8 cellular contexts compared by ENCODE assay signal in the genomic region with DNA sequence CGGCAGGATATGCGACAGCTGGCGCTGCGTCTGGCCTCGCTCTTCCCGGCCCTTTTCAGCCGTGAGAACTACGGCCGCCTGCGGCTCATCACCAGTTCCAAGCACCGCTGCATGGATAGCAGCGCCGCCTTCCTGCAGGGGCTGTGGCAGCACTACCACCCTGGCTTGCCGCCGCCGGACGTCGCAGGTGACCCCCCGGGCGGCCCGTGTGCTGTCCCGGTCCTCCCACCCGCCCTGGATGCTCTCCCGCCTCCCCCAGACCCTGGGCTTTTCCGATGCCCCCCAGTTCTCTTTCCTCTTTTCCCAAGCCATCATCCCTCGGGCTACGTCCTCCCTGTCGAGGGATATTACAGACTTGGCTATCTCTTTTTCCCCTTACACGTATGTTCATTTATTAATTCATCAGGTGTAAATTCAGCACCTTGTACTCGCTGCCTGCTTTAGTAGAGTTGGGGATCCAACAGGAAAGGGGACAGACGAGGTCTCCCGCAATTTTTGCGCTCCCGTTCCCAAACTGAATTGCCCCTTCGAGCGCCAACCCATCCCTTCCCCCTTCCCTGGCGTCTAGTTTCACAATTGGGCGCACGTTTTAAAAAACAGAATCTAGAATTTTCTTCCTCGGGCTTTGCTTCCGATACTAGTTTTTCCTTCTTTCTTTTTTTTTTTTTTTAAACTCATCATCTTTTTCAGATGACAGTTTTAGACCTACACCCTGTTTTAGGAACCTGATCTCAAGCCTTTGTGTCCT. TPM values are rescaled to one million over a fixed set of nuclear protein-coding genes. Genes with fewer than 3 reads are reported as not detected.
A peak's percentile ranks its signal among the peaks of the same experiment; 100 is the strongest.
DNase-seq lines count a peak whose midpoint lies in the region; ATAC-seq, FAIRE-seq and TF ChIP-seq lines count a peak whose summit lies in the region.

No MANE protein-coding gene starts in this region.

- no peaks in the 10 kb centered on the region for H3K9me2 ChIP-seq in SK-N-SH

- TF ChIP-seq CTCF in SK-N-SH (IDR thresholded peaks at IDR 0.05), result peak; percentile 59

- peak overlapping the region; percentile 83 for H2AFZ ChIP-seq in SK-N-SH (ENCODE audit: low read depth)

- H3K4me1 ChIP-seq in SK-N-SH (ENCODE audit: control insufficient read depth in 1 of 2, insufficient read depth in 2 of 2, low read depth in 1 of 2, low read length in 1 of 2), result peaks cover 0 to 17% of the 10 kb centered on the region in 2 experiments; a peak in 3 of 4 replicates

- peaks cover 17% of the 10 kb centered on the region; the same call in 1 of the 2 replicates for H4K20me1 ChIP-seq in SK-N-SH (ENCODE audit: insufficient read depth)

- peak overlapping the region; percentile 93 to 100 for H3K4me3 ChIP-seq in SK-N-SH (ENCODE audit: low read depth in 2 of 2, low read length in 1 of 2)

- H3K4me2 ChIP-seq in SK-N-SH, result peak overlapping the region; percentile 91

- no peaks in the 10 kb centered on the region for H3K9me3 ChIP-seq in SK-N-SH

- POLR2A ChIA-PET in SK-N-SH (lab: Yijun Ruan, JAX), result interaction anchor here (0.6 to 1.1 kb wide), 2 partner anchors 14 to 313 kb away, joined by 4 to 5 read pairs; a partner anchor contains a TSS

- ATAC-seq in GM21423 (IDR thresholded peaks at IDR 0.05; ENCODE audit: unreplicated experiment), result peak; percentile 51

- H3K36me3 ChIP-seq in SK-N-SH (replicated peaks in 1 of 2; ENCODE audit: control insufficient read depth in 1 of 2, insufficient read depth in 2 of 2, low read length in 1 of 2), result peaks cover 27 to 28% of the 10 kb centered on the region in 2 experiments

- TF ChIP-seq EP300 in SK-N-SH (IDR thresholded peaks at IDR 0.05; ENCODE audit: borderline replicate concordance in 1 of 2, low read depth in 1 of 2, low read length in 1 of 2), result no peak

- DNase-seq in EL (peak; percentile 68), HTR-8/SVneo (ENCODE audit: insufficient read length, low spot score) (peak; percentile 48), SK-N-SH (peak; percentile 82), hepatic stellate cell (ENCODE audit: low spot score) (peak; percentile 67), renal cortical epithelial cell (ENCODE audit: low read depth) (peak; percentile 36), SHP77 treated with DMSO at 0.1 percent for 48 hours (lab: John Stamatoyannopoulos, UW) (no peak)

- H3F3A ChIP-seq in SK-N-SH (replicated peaks; ENCODE audit: insufficient read depth), result peaks cover 1% of the 10 kb centered on the region

- WGBS in SK-N-SH (ENCODE audit: low lambda C conversion rate), result 3% methylated on average over 24 of the region's 41 CpGs

- FAIRE-seq in HTR-8/SVneo (lab: Jason Lieb, UNC), result no peak

- H3K9ac ChIP-seq in SK-N-SH, result peak overlapping the region; percentile 77

- H3K79me2 ChIP-seq in SK-N-SH (ENCODE audit: insufficient read depth), result peaks cover 48% of the 10 kb centered on the region

- no peaks in the 10 kb centered on the region for H3K27me3 ChIP-seq in SK-N-SH (ENCODE audit: insufficient read depth)

- H3K27ac ChIP-seq in SK-N-SH (ENCODE audit: low read depth in 2 of 2, low read length in 1 of 2) (peak overlapping the region; percentile 82 to 92), angular gyrus (ENCODE audit: low read depth, low read length) (peak overlapping the region; percentile 52)

- peak; percentile 53 for TF ChIP-seq RAD21 in SK-N-SH (IDR thresholded peaks at IDR 0.05; ENCODE audit: low read length)

- CTCF ChIA-PET in SK-N-SH (lab: Yijun Ruan, JAX), result interaction anchor here (1.0 to 1.7 kb wide), 4 partner anchors 9 to 538 kb away, joined by 3 to 6 read pairs (median 4); a partner anchor contains a TSS

TF ChIP-seq in SK-N-SH, 30 proteins besides CTCF, POLR2A, EP300 and RAD21:
- TF ChIP-seq SMC3 (IDR thresholded peaks at IDR 0.05; ENCODE audit: low read depth, low read length) (no peak), TAF1 (IDR thresholded peaks at IDR 0.05; ENCODE audit: borderline replicate concordance, low read depth, low read length) (0 out of 2 replicates have a peak, but pooled peaks have one; percentile 26), MXI1 (IDR thresholded peaks at IDR 0.05; ENCODE audit: low read depth, low read length) (peak; percentile 59; the same call in 1 of the 2 replicates), SIN3A (IDR thresholded peaks at IDR 0.05; ENCODE audit: borderline replicate concordance, low read depth, low read length) (peak; percentile 53; the same call in 1 of the 2 replicates), ELF1 (IDR thresholded peaks at IDR 0.05) (no peak)
- TF ChIP-seq, protein P1, sequence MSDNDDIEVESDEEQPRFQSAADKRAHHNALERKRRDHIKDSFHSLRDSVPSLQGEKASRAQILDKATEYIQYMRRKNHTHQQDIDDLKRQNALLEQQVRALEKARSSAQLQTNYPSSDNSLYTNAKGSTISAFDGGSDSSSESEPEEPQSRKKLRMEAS (IDR thresholded peaks at IDR 0.05; ENCODE audit: low read depth), result 0 out of 2 replicates have a peak, but pooled peaks have one; percentile 30

RNA-seq across cellular contexts. Expression of a gene that starts 0.8 kb away (rescaled TPM):
- polyA plus RNA-seq in SK-N-SH (2012; rRNA removed), result 23.2 and 23.7 TPM in 2 replicates
- polyA plus RNA-seq in SK-N-SH (2012; cell fraction: cytosol; rRNA removed), result 28.6 and 29.2 TPM in 2 replicates
- polyA plus RNA-seq in SK-N-SH (2012; cell fraction: nucleus; rRNA removed), result 19.3 and 21.9 TPM in 2 replicates
- 26.7 and 40.4 TPM in 2 replicates for total RNA-seq in renal cortical epithelial cell
